Comparison of ENCODE assay signal across 8 cellular contexts in the genomic region with DNA sequence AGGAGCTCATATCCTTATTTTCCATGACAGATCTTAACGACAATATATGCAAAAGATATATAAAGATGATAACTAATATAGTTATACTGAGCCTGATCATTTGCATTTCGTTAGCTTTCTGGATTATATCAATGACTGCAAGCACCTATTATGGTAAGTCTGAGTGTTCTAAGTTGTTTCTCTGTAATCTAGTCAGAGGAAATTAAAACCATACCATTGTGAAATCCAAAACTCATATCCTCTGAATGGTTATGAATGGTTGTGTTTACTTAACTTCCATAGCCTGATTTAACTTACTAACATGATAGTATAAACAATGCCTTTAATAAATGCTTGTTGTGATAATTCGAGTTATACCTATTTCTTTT. TPM values are rescaled to one million over a fixed set of nuclear protein-coding genes. Genes with fewer than 3 reads are reported as not detected.
DNase-seq lines count a peak whose midpoint lies in the region; ATAC-seq and TF ChIP-seq lines count a peak whose summit lies in the region.

No MANE protein-coding gene starts in this region.

- H3K4me2 ChIP-seq in DND-41 (ENCODE audit: insufficient read depth, low read length) (peak overlapping the region; percentile 93), neural progenitor cell (peak overlapping the region; percentile 82)

- H3K4me1 Mint-ChIP-seq in neural progenitor cell = peaks cover 14% of the 10 kb centered on the region

- H3K9me3 ChIP-seq in DND-41 (ENCODE audit: insufficient read depth, low read length, severe bottlenecking) (no peaks in the 10 kb centered on the region), ectodermal cell (ENCODE audit: control insufficient read depth, low read length) (no peaks in the 10 kb centered on the region), neural progenitor cell (ENCODE audit: low read depth) (no peaks in the 10 kb centered on the region)

- H3K9ac ChIP-seq in DND-41 (ENCODE audit: low read depth, low read length) = peak overlapping the region; percentile 87
- H3K9ac ChIP-seq in neural progenitor cell = no peak overlapping the region

- H3K4me3 ChIP-seq in DND-41 (ENCODE audit: low read depth in 1 of 2, low read length in 2 of 2) (peak overlapping the region; percentile 70 to 84), ectodermal cell (ENCODE audit: insufficient read depth, low read depth, low read length) (peak overlapping the region; percentile 66), neural progenitor cell (peak overlapping the region; percentile 78)

- H3K9me3 Mint-ChIP-seq in neural progenitor cell = no peaks in the 10 kb centered on the region

- H3K4me1 ChIP-seq in DND-41 (ENCODE audit: insufficient read depth, low read length) = peaks cover 50% of the 10 kb centered on the region
- no peaks in the 10 kb centered on the region for H3K4me1 ChIP-seq in ectodermal cell (ENCODE audit: control insufficient read depth, insufficient read depth, low read length)
- peaks cover 7% of the 10 kb centered on the region for H3K4me1 ChIP-seq in neural progenitor cell

- 0% methylated on average over 1 of the region's 3 CpGs for WGBS in ectodermal cell, 2 experiments

- intact Hi-C loops in posterior cingulate gyrus (cut with DNase I) = loop anchor here (2.0 kb wide), 1 partner anchor 68 kb away; a partner anchor contains a TSS

- H3K27me3 ChIP-seq in DND-41 (ENCODE audit: insufficient read depth, low read length, poor library complexity) (no peaks in the 10 kb centered on the region), ectodermal cell (ENCODE audit: control insufficient read depth, insufficient read depth, low read length, poor library complexity, severe bottlenecking) (no peaks in the 10 kb centered on the region), neural progenitor cell (no peaks in the 10 kb centered on the region)

- H4K20me1 ChIP-seq in DND-41 (ENCODE audit: insufficient read depth, low read length) (no peaks in the 10 kb centered on the region), neural progenitor cell (ENCODE audit: low read depth) (no peaks in the 10 kb centered on the region)

- no peaks in the 10 kb centered on the region for H3K27me3 Mint-ChIP-seq in neural progenitor cell (ENCODE audit: insufficient read depth, low read depth)

- H2AFZ ChIP-seq in DND-41 (ENCODE audit: low read depth, low read length) = peak overlapping the region; percentile 88
- peak overlapping the region; percentile 75 for H2AFZ ChIP-seq in neural progenitor cell (replicated peaks)

- H3F3A ChIP-seq in neural progenitor cell (ENCODE audit: low read depth) = peaks cover 3% of the 10 kb centered on the region

- H3K36me3 Mint-ChIP-seq in neural progenitor cell = no peaks in the 10 kb centered on the region

- peaks cover 6% of the 10 kb centered on the region; the same call in 1 of the 2 replicates for H3K36me3 ChIP-seq in DND-41 (ENCODE audit: insufficient read depth, low read length)
- no peaks in the 10 kb centered on the region for H3K36me3 ChIP-seq in ectodermal cell (ENCODE audit: control insufficient read depth, insufficient read depth, low read length)
- H3K36me3 ChIP-seq in neural progenitor cell = no peaks in the 10 kb centered on the region

- peak overlapping the region; percentile 88 for H3K27ac ChIP-seq in DND-41 (ENCODE audit: low read length)
- H3K27ac ChIP-seq in ectodermal cell (ENCODE audit: insufficient read depth, low read depth, low read length, poor library complexity, severe bottlenecking) = no peak overlapping the region
- H3K27ac ChIP-seq in neural progenitor cell = no peak overlapping the region

- DNase-seq in DND-41 (no peak), MV-4-11 (lab: John Stamatoyannopoulos, UW) (peak; percentile 40), neural progenitor cell (ENCODE audit: low spot score) (no peak), posterior cingulate gyrus (no peak), NCI-H2227 treated with DMSO at 0.1 percent for 48 hours (lab: John Stamatoyannopoulos, UW) (no peak)
- no peak for DNase-seq in effector CD4-positive, alpha-beta T cell

- H3K79me2 ChIP-seq in DND-41 (ENCODE audit: insufficient read depth, low read length) (peaks cover 35% of the 10 kb centered on the region), neural progenitor cell (ENCODE audit: low read depth) (peaks cover 9% of the 10 kb centered on the region)

- peak overlapping the region; percentile 98 for H3K27ac Mint-ChIP-seq in neural progenitor cell

- H3K4me3 Mint-ChIP-seq in neural progenitor cell = peak overlapping the region; percentile 99

- ATAC-seq in DND-41 (ENCODE audit: insufficient read depth, low read depth) = no peak
- no peak for ATAC-seq in HG03097 (IDR thresholded peaks at IDR 0.05; ENCODE audit: low FRiP score, unreplicated experiment)

- TF ChIP-seq CTCF in DND-41 (IDR thresholded peaks at IDR 0.05; ENCODE audit: borderline replicate concordance, extremely low read depth, low read length, poor library complexity, severe bottlenecking) (no peak), neural progenitor cell (IDR thresholded peaks at IDR 0.05) (no peak)

RNA-seq across cellular contexts. Expression of a gene that starts 0.8 kb away (rescaled TPM):
- 8.1 TPM for polyA plus RNA-seq in ectodermal cell (2013, experiment 1 of 4)
- 11.2 TPM for polyA plus RNA-seq in ectodermal cell (2013, experiment 2 of 4)
- polyA plus RNA-seq in ectodermal cell (2013, experiment 3 of 4) = 10.1 TPM
- polyA plus RNA-seq in ectodermal cell (2013, experiment 4 of 4) = 12.2 TPM
- total RNA-seq in neural progenitor cell (ENCODE audit: low replicate concordance) = 9.3 and 11.0 TPM in 2 replicates

RNA-seq across cellular contexts. Expression of a gene that starts 22.5 kb away (rescaled TPM):
- polyA plus RNA-seq in ectodermal cell (2013, experiment 1 of 4) = 14.7 TPM
- polyA plus RNA-seq in ectodermal cell (2013, experiment 2 of 4) = 8.9 TPM
- 15.1 TPM for polyA plus RNA-seq in ectodermal cell (2013, experiment 3 of 4)
- 15.8 TPM for polyA plus RNA-seq in ectodermal cell (2013, experiment 4 of 4)
- 15.9 and 37.3 TPM in 2 replicates for total RNA-seq in neural progenitor cell (ENCODE audit: low replicate concordance)

RNA-seq across cellular contexts. Expression of a gene that starts 23.0 kb away (rescaled TPM):
- polyA plus RNA-seq in ectodermal cell (2013, experiment 1 of 4) = 33.5 TPM
- polyA plus RNA-seq in ectodermal cell (2013, experiment 2 of 4) = 38.8 TPM
- polyA plus RNA-seq in ectodermal cell (2013, experiment 3 of 4) = 28.8 TPM
- polyA plus RNA-seq in ectodermal cell (2013, experiment 4 of 4) = 32.7 TPM
- total RNA-seq in neural progenitor cell (ENCODE audit: low replicate concordance) = 22.8 and 37.9 TPM in 2 replicates
